Comparison of ENCODE assay signal across 28 cellular contexts in genomic region chr20:47448429-47448828, GRCh38.
"Had no signal": no experiment of that assay in that cellular context is flagged by ENCODE, and none has a peak within 500 bp of the region (broad histone marks: within the 10 kb centered on the region; RNA-seq: fewer than 3 reads in every experiment).

No MANE protein-coding gene starts in this region.

- H3K27me3 ChIP-seq: neutrophil, pancreas, right lobe of liver, sigmoid colon, stomach, suprapubic skin, testis, tibial artery, transverse colon, upper lobe of left lung, vagina had no signal

- H3K4me1 Mint-ChIP-seq: nephron, neural crest cell had no signal

- H3K4me1 ChIP-seq: pancreas, psoas muscle, sigmoid colon, stomach, testis, transverse colon had no signal

- H3K9me3 Mint-ChIP-seq: natural killer cell; nephron; neural crest cell; stimulated activated effector memory CD8-positive, alpha-beta T cell treated with anti-CD3 and anti-CD28 coated beads, Interleukin-12 subunit alpha, Interleukin-12 subunit beta, amount 100 ng/mL, for 72 hours; stimulated activated naive B cell treated with anti-CD40 and anti-IgM and Interleukin-4, amounts not matched to agents 10 μg/mL and 1 μg/mL and 100 μg/mL, for 72 hours; stimulated activated naive CD8-positive, alpha-beta T cell treated with anti-CD3 and anti-CD28 coated beads, Interleukin-15, Interleukin-2, amounts not matched to agents 100 ng/mL and 50 ng/mL, for 24 hours had no signal

- H3K27me3 Mint-ChIP-seq: naive thymus-derived CD4-positive, alpha-beta T cell; stimulated activated naive B cell treated with anti-CD40 and anti-IgM and Interleukin-4, amounts not matched to agents 10 μg/mL and 1 μg/mL and 100 μg/mL, for 72 hours; stimulated activated naive CD8-positive, alpha-beta T cell treated with anti-CD3 and anti-CD28 coated beads, Interleukin-15, Interleukin-2, amounts not matched to agents 100 ng/mL and 50 ng/mL, for 24 hours had no signal

- H3K36me3 ChIP-seq: neutrophil, pancreas, right lobe of liver, sigmoid colon, stomach, suprapubic skin, tibial artery, transverse colon, upper lobe of left lung, vagina had no signal

- H3K4me3 ChIP-seq: pancreas, psoas muscle, right lobe of liver, sigmoid colon, stomach, suprapubic skin, testis, tibial artery, transverse colon, upper lobe of left lung, vagina had no signal

- H3K4me3 Mint-ChIP-seq: naive thymus-derived CD4-positive, alpha-beta T cell; natural killer cell; nephron; neural crest cell; stimulated activated effector memory CD8-positive, alpha-beta T cell treated with anti-CD3 and anti-CD28 coated beads, Interleukin-12 subunit alpha, Interleukin-12 subunit beta, amount 100 ng/mL, for 72 hours; stimulated activated naive B cell treated with anti-CD40 and anti-IgM and Interleukin-4, amounts not matched to agents 10 μg/mL and 1 μg/mL and 100 μg/mL, for 72 hours; stimulated activated naive CD8-positive, alpha-beta T cell treated with anti-CD3 and anti-CD28 coated beads, Interleukin-15, Interleukin-2, amounts not matched to agents 100 ng/mL and 50 ng/mL, for 24 hours had no signal

- H3K27ac ChIP-seq: neutrophil, pancreas, psoas muscle, right lobe of liver, sigmoid colon, stomach, suprapubic skin, testis, tibial artery, transverse colon, upper lobe of left lung, vagina had no signal

- H3K9me3 ChIP-seq: neutrophil, pancreas, psoas muscle, right lobe of liver, sigmoid colon, stomach, suprapubic skin, testis, tibial artery, transverse colon, upper lobe of left lung, vagina had no signal

- H3K36me3 Mint-ChIP-seq: natural killer cell; stimulated activated naive B cell treated with anti-CD40 and anti-IgM and Interleukin-4, amounts not matched to agents 10 μg/mL and 1 μg/mL and 100 μg/mL, for 72 hours had no signal

- DNase-seq: naive thymus-derived CD4-positive, alpha-beta T cell; natural killer cell; nucleus accumbens; pancreas; psoas muscle; right cardiac atrium; right lobe of liver; sigmoid colon; small intestine; stimulated activated CD4-positive, alpha-beta T cell treated with anti-CD3 and anti-CD28 coated beads, Interleukin-15, amount 100 ng/mL, for 24 hours; stimulated activated CD4-positive, alpha-beta T cell treated with anti-CD3 and anti-CD28 coated beads, Interleukin-2, amount 100 ng/mL, for 24 hours; stimulated activated CD4-positive, alpha-beta T cell treated with anti-CD3 and anti-CD28 coated beads, Interleukin-2, amount 100 ng/mL, for 48 hours; stimulated activated CD4-positive, alpha-beta T cell treated with anti-CD3 and anti-CD28 coated beads, Interleukin-4, amount 100 ng/mL, for 24 hours; stimulated activated naive B cell treated with anti-CD40 and anti-IgM and Interleukin-4, amounts not matched to agents 10 μg/mL and 1 μg/mL and 100 μg/mL, for 72 hours; stimulated activated naive CD4-positive, alpha-beta T cell treated with Interleukin-2 at 50 U/mL for 16 hours; stomach; substantia nigra; testis; tibial artery; transverse colon; upper lobe of left lung had no signal

- H3K27ac Mint-ChIP-seq: naive thymus-derived CD4-positive, alpha-beta T cell; natural killer cell; nephron; stimulated activated effector memory CD8-positive, alpha-beta T cell treated with anti-CD3 and anti-CD28 coated beads, Interleukin-12 subunit alpha, Interleukin-12 subunit beta, amount 100 ng/mL, for 72 hours; stimulated activated naive B cell treated with anti-CD40 and anti-IgM and Interleukin-4, amounts not matched to agents 10 μg/mL and 1 μg/mL and 100 μg/mL, for 72 hours; stimulated activated naive CD8-positive, alpha-beta T cell treated with anti-CD3 and anti-CD28 coated beads, Interleukin-15, Interleukin-2, amounts not matched to agents 100 ng/mL and 50 ng/mL, for 24 hours had no signal
